ENCODE assay signal across 23 cellular contexts in the genomic region with DNA sequence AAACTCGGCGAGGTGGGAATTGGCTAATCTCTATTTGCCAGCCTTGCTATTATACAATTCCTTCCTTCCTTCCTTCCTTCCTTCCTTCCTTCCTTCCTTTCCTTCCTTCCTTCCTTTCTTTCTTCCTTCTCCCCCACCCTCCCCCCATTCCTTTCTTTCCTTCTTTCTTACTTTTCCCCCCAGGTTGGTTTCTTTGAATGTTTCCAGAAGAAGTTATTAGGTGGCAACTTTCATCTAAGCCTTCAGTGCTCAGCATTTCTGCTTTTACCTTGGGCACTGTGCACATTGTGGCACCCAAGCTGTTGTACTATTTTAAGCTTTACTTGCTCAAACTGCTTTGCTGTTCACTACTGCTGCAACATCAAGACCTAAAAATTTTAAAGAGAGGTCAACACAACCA.
"Had no signal": no experiment of that assay in that cellular context is flagged by ENCODE, and none has a peak within 500 bp of the region (broad histone marks: within the 10 kb centered on the region; RNA-seq: fewer than 3 reads in every experiment).

No MANE protein-coding gene starts in this region.

- H3K4me1 ChIP-seq: colonic mucosa, esophagus squamous epithelium, gastrocnemius medialis, heart right ventricle, left lung, lower lobe of right lung had no signal

- DNase-seq: colonic mucosa; cortex of kidney; effector CD8-positive, alpha-beta T cell; effector memory CD8-positive, alpha-beta T cell; endodermal cell; erythroblast; esophagus squamous epithelium; foreskin fibroblast; foreskin melanocyte; gastrocnemius medialis; glutamatergic neuron; head of caudate nucleus; heart right ventricle; hippocampal formation; left cardiac atrium; left lung; left ventricle myocardium superior; lower lobe of right lung; mesenchymal stem cell; mucosa of descending colon had no signal

- H3K27me3 ChIP-seq: colonic mucosa, esophagus squamous epithelium, gastrocnemius medialis, heart right ventricle, left lung had no signal

- H3K27ac Mint-ChIP-seq: dendritic cell treated with granulocyte-macrophage colony-stimulating factor and Interleukin-4, amounts not matched to agents 40 ng/mL and 50 ng/mL, for 4 days; effector memory CD8-positive, alpha-beta T cell; endodermal cell; mesothelial cell of epicardium had no signal

- H3K4me3 ChIP-seq: colonic mucosa, esophagus squamous epithelium, gastrocnemius medialis, heart right ventricle, left lung, lower lobe of right lung, mucosa of descending colon had no signal

- H3K36me3 ChIP-seq: colonic mucosa, esophagus squamous epithelium, gastrocnemius medialis, heart right ventricle, left lung, lower lobe of right lung had no signal

- H3K4me3 Mint-ChIP-seq: dendritic cell treated with granulocyte-macrophage colony-stimulating factor and Interleukin-4, amounts not matched to agents 40 ng/mL and 50 ng/mL, for 4 days; effector memory CD8-positive, alpha-beta T cell; endodermal cell; mesothelial cell of epicardium had no signal

- H3K9me3 ChIP-seq: colonic mucosa, esophagus squamous epithelium, gastrocnemius medialis, left lung, lower lobe of right lung, mucosa of descending colon had no signal

- H3K27me3 Mint-ChIP-seq: dendritic cell treated with granulocyte-macrophage colony-stimulating factor and Interleukin-4, amounts not matched to agents 40 ng/mL and 50 ng/mL, for 4 days had no signal

- H3K27ac ChIP-seq: colonic mucosa, epithelial cell of prostate, esophagus squamous epithelium, gastrocnemius medialis, heart right ventricle, left lung, lower lobe of right lung had no signal

- H3K9me3 Mint-ChIP-seq: effector memory CD8-positive, alpha-beta T cell had no signal
